1 cellular context compared by ENCODE assay signal in the genomic region with DNA sequence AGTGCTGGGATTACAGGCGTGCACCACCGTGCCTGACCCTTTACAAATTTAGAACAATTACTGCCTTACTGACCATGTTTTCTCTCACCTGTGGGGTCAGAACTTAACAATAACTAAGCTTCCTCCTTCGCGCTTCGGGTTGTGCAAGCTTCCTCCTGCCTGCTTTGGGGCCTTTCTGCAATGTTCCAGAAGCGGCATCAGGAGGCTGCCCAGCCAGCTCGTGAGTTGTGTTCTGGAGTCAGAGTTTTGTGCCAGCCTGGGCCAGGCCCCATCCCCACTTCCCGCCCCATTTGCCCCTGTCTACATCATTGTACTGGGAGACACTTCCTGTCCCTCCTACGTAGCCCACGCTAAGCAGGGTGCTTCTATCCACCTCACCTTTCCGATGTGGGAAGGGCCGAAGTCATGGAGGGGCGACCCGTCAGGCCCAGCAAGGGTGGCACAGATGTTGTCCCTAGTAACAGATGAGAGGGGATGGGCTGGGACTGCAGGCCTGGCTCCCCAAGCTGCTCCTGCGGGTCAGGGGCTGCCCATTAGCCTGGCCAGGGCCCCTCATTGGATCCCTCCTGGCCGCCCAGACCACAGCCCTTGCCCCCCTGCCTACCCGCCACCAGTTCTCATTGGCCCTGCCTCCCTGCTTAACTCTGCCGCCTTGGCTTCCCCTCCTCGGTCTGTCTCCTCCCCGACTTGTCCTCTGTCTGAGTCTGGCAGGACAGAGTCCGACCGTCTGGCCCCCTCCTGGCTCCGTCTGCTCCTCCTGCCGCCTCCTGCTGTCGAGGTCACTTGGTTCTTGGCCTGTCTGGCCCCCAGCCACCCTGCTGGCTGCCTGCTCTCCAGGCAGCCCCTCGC.
TF ChIP-seq lines count a peak whose summit lies in the region.

No MANE protein-coding gene starts in this region.

TF ChIP-seq in HCT116, 20 proteins besides CTCF, POLR2A, EP300 and RAD21:
- TF ChIP-seq ZBTB33 (IDR thresholded peaks at IDR 0.05; ENCODE audit: extremely low read depth, insufficient replicate concordance, low read length) (no peak), SRF (IDR thresholded peaks at IDR 0.05; ENCODE audit: low read depth) (no peak), ELF1 (IDR thresholded peaks at IDR 0.05; ENCODE audit: borderline replicate concordance, low read depth) (no peak), TCF7L2 (IDR thresholded peaks at IDR 0.05; ENCODE audit: borderline replicate concordance, extremely low read depth, insufficient read depth, insufficient read length) (no peak), REST (IDR thresholded peaks at IDR 0.05; ENCODE audit: low read depth) (no peak), YY1 (IDR thresholded peaks at IDR 0.05; ENCODE audit: extremely low read depth, insufficient replicate concordance, low read depth, low read length) (no peak), POLR2AphosphoS5 (IDR thresholded peaks at IDR 0.05; ENCODE audit: low read depth, low read length) (no peak), CBX3 (IDR thresholded peaks at IDR 0.05; ENCODE audit: low read depth) (no peak), SIN3A (IDR thresholded peaks at IDR 0.05; ENCODE audit: low read depth) (no peak), MAX (IDR thresholded peaks at IDR 0.05) (no peak), FOSL1 (IDR thresholded peaks at IDR 0.05; ENCODE audit: low read depth) (no peak), ZNF274 (IDR thresholded peaks at IDR 0.05; ENCODE audit: low read depth, low read length) (no peak), SP1 (IDR thresholded peaks at IDR 0.05; ENCODE audit: low read depth) (no peak), ZFX (IDR thresholded peaks at IDR 0.05) (no peak), EGR1 (IDR thresholded peaks at IDR 0.05; ENCODE audit: low read depth) (no peak)
- TF ChIP-seq, protein P1, sequence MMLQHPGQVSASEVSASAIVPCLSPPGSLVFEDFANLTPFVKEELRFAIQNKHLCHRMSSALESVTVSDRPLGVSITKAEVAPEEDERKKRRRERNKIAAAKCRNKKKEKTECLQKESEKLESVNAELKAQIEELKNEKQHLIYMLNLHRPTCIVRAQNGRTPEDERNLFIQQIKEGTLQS (IDR thresholded peaks at IDR 0.05): no peak
